Comparison of ENCODE assay signal across 8 cellular contexts in genomic region chr19:34475026-34475974, GRCh38. TPM values are rescaled to one million over a fixed set of nuclear protein-coding genes. Genes with fewer than 3 reads are reported as not detected.
DNase-seq lines count a peak whose midpoint lies in the region; ATAC-seq, FAIRE-seq and TF ChIP-seq lines count a peak whose summit lies in the region.

No MANE protein-coding gene starts in this region.

- no peak overlapping the region for H2BK15ac ChIP-seq in neuronal stem cell (ENCODE audit: low read length)

- peaks cover 0 to 4% (median 1%) of the 10 kb centered on the region in 4 donors for H3K4me1 Mint-ChIP-seq in CD4-positive, CD25-positive, alpha-beta regulatory T cell

- no peaks in the 10 kb centered on the region for H4K20me1 ChIP-seq in K562 (replicated peaks; ENCODE audit: control insufficient read depth, insufficient read depth, low read length)

- no peaks in the 10 kb centered on the region for H3K4me1 ChIP-seq in CD4-positive, CD25-positive, alpha-beta regulatory T cell (ENCODE audit: control insufficient read depth, insufficient read depth, low read length, poor library complexity, severe bottlenecking)
- H3K4me1 ChIP-seq in K562 (replicated peaks in 1 of 2; ENCODE audit: control insufficient read depth in 2 of 2, insufficient read depth in 2 of 2, low read length in 2 of 2) = no peaks in the 10 kb centered on the region; a peak in 1 of 5 replicates
- peaks cover 0 to 2% of the 10 kb centered on the region in 2 donors for H3K4me1 ChIP-seq in neuronal stem cell (ENCODE audit: control insufficient read depth in 2 of 2, insufficient read depth in 1 of 2, low read depth in 1 of 2, low read length in 2 of 2)

- no peak overlapping the region for H3K27ac ChIP-seq in CD4-positive, CD25-positive, alpha-beta regulatory T cell (ENCODE audit: insufficient read depth, low read length, poor library complexity, severe bottlenecking)
- no peak overlapping the region; the same call in 2 of the 3 replicates for H3K27ac ChIP-seq in K562 (ENCODE audit: extremely low read depth, low read depth, low read length)
- no peak overlapping the region for H3K27ac ChIP-seq in neuronal stem cell (replicated peaks; ENCODE audit: low read length)

- peak; percentile 82 for FAIRE-seq in K562 (lab: Jason Lieb, UNC)

- peaks cover 2% of the 10 kb centered on the region for H3K27me3 ChIP-seq in CD4-positive, CD25-positive, alpha-beta regulatory T cell (ENCODE audit: control insufficient read depth, insufficient read depth, low read length)
- H3K27me3 ChIP-seq in K562 (ENCODE audit: control insufficient read depth in 2 of 2, insufficient read depth in 2 of 2, low read length in 2 of 2) (no peaks in the 10 kb centered on the region), neuronal stem cell (ENCODE audit: control insufficient read depth in 3 of 3, insufficient read depth in 3 of 3, low read depth in 1 of 3, low read length in 3 of 3) (no peaks in the 10 kb centered on the region)

- no peak for TF ChIP-seq EP300 in K562 (IDR thresholded peaks at IDR 0.05; ENCODE audit: low read length)

- H3K79me2 ChIP-seq in K562 (ENCODE audit: control insufficient read depth, insufficient read depth, low read length) = no peaks in the 10 kb centered on the region

- no peak overlapping the region for H3K4me3 ChIP-seq in CD4-positive, CD25-positive, alpha-beta regulatory T cell (ENCODE audit: low read depth, low read length)
- H3K4me3 ChIP-seq in K562 = no peak overlapping the region
- no peak overlapping the region for H3K4me3 ChIP-seq in neuronal stem cell (ENCODE audit: low read length in 2 of 2)

- H2BK12ac ChIP-seq in neuronal stem cell (ENCODE audit: low read length) = no peak overlapping the region

- in situ Hi-C loops in K562 (cut with MboI) = no loop called here

- H3K79me1 ChIP-seq in neuronal stem cell (ENCODE audit: low read depth, low read length) = no peaks in the 10 kb centered on the region

- BruUV-seq in K562 (replicated peaks; lab: Mats Ljungman, UMichigan) = no TSS peak

- TF ChIP-seq POLR2A in K562 (conservative IDR thresholded peaks at IDR 0.05) = no peak; the same call in 1 of the 2 replicates

- peaks cover 26% of the 10 kb centered on the region for H3K36me3 ChIP-seq in CD4-positive, CD25-positive, alpha-beta regulatory T cell (ENCODE audit: control insufficient read depth, insufficient read depth, low read length)
- H3K36me3 ChIP-seq in K562 (ENCODE audit: control insufficient read depth, insufficient read depth, low read length) (peaks cover 27% of the 10 kb centered on the region), neuronal stem cell (replicated peaks in 1 of 2; ENCODE audit: control insufficient read depth in 2 of 2, insufficient read depth in 2 of 2, low read length in 2 of 2) (peaks cover 16 to 44% of the 10 kb centered on the region in 2 donors)

- H2BK120ac ChIP-seq in neuronal stem cell (ENCODE audit: low read depth, low read length) = no peak overlapping the region

- DNase-seq in CD4-positive, CD25-positive, alpha-beta regulatory T cell = peak in 1 of 3 donors; percentile 10
- DNase-seq in M059J (ENCODE audit: low read depth) (peak; percentile 90), K562 (ENCODE audit: extremely low read depth in 1 of 4, low spot score in 3 of 4) (peak in 1 of 4 experiments; percentile 24), neuronal stem cell (ENCODE audit: low spot score) (no peak), NCI-H2171 (lab: John Stamatoyannopoulos, UW) (no peak), HK-2 (ENCODE audit: unreplicated experiment) (no peak)

- intact Hi-C loops in K562 (cut with micrococcal nuclease) = no loop called here

- TF ChIP-seq RAD21 in K562 (CRISPR knock-in tag; conservative IDR thresholded peaks at IDR 0.05 in 1 of 2, IDR thresholded peaks at IDR 0.05 in 1 of 2) = no peak

- no peak overlapping the region for H4K8ac ChIP-seq in neuronal stem cell (ENCODE audit: low read depth, low read length)

- peak; percentile 20 to 42 for ATAC-seq in CD4-positive, CD25-positive, alpha-beta regulatory T cell (ENCODE audit: low read depth in 2 of 2)
- no peak; the same call in 2 of the 3 replicates for ATAC-seq in K562
- no peak for ATAC-seq in HG02798 (IDR thresholded peaks at IDR 0.05; ENCODE audit: poor library complexity, unreplicated experiment)
- ATAC-seq in GM19455 (IDR thresholded peaks at IDR 0.05; ENCODE audit: unreplicated experiment) = no peak

- H3K23ac ChIP-seq in neuronal stem cell (ENCODE audit: low read depth, low read length, poor library complexity) = no peak overlapping the region

- H3K9me3 ChIP-seq in CD4-positive, CD25-positive, alpha-beta regulatory T cell (ENCODE audit: control insufficient read depth in 2 of 2, low read length in 2 of 2) = no peaks in the 10 kb centered on the region
- no peaks in the 10 kb centered on the region for H3K9me3 ChIP-seq in K562 (replicated peaks; ENCODE audit: control insufficient read depth, insufficient read depth, low read depth, low read length)
- H3K9me3 ChIP-seq in neuronal stem cell (replicated peaks in 1 of 2; ENCODE audit: control insufficient read depth in 2 of 2, insufficient read depth in 1 of 2, low read depth in 1 of 2, low read length in 2 of 2) = peaks cover 3 to 4% of the 10 kb centered on the region in 2 donors

- WGBS in K562 (ENCODE audit: insufficient coverage, low coverage, missing lambda C conversion rate) = 26% methylated on average over 9 of the region's 9 CpGs
- no CpG with 5 or more reads among the region's 9 CpGs for WGBS in neuronal stem cell (ENCODE audit: extremely low coverage in 2 of 2, insufficient read length in 2 of 2, insufficient replicate concordance in 1 of 2), 2 donors

- peak overlapping the region in 1 of 3 donors; percentile 71 for H3K27ac Mint-ChIP-seq in CD4-positive, CD25-positive, alpha-beta regulatory T cell

- H2AK5ac ChIP-seq in neuronal stem cell (ENCODE audit: low read depth, low read length) = no peak overlapping the region

- H2AFZ ChIP-seq in K562 (ENCODE audit: low read depth, low read length) = no peak overlapping the region
- H2AFZ ChIP-seq in neuronal stem cell (ENCODE audit: low read length) = no peak overlapping the region

- no peak for TF ChIP-seq CTCF in K562 (IDR thresholded peaks at IDR 0.05 in 2 of 3, conservative IDR thresholded peaks at IDR 0.05 in 1 of 3; ENCODE audit: insufficient read depth in 2 of 3, low read depth in 1 of 3, low read length in 3 of 3)

- H3K4me2 ChIP-seq in K562 (ENCODE audit: insufficient read depth, low read length) = no peak overlapping the region
- H3K4me2 ChIP-seq in neuronal stem cell (ENCODE audit: insufficient read depth, low read length, poor library complexity, severe bottlenecking) = no peak overlapping the region

- H3K9ac ChIP-seq in K562 (ENCODE audit: insufficient read depth in 1 of 2, low read depth in 2 of 2, low read length in 2 of 2) = no peak overlapping the region
- H3K9ac ChIP-seq in neuronal stem cell (ENCODE audit: low read depth, low read length, poor library complexity) = no peak overlapping the region

- H3K36me3 Mint-ChIP-seq in CD4-positive, CD25-positive, alpha-beta regulatory T cell = peaks cover 24% of the 10 kb centered on the region

- H4K91ac ChIP-seq in neuronal stem cell (ENCODE audit: low read depth, low read length, poor library complexity) = no peak overlapping the region

- H3K9me1 ChIP-seq in K562 (ENCODE audit: control insufficient read depth, insufficient read depth, low read length) = no peaks in the 10 kb centered on the region

- no peaks in the 10 kb centered on the region for H3K9me3 Mint-ChIP-seq in CD4-positive, CD25-positive, alpha-beta regulatory T cell

- no peak overlapping the region for H3K4ac ChIP-seq in neuronal stem cell (ENCODE audit: low read length)

- H3K4me3 Mint-ChIP-seq in CD4-positive, CD25-positive, alpha-beta regulatory T cell = no peak overlapping the region

- POLR2A ChIA-PET in K562 (lab: Yijun Ruan, JAX) = interaction anchor here (0.8 to 1.6 kb wide), 7 partner anchors 10 to 60 kb away, joined by 3 to 9 read pairs (median 3); no protein-coding TSS in a partner anchor

- peaks cover 10% of the 10 kb centered on the region for H3K27me3 Mint-ChIP-seq in CD4-positive, CD25-positive, alpha-beta regulatory T cell

- H3K14ac ChIP-seq in neuronal stem cell (ENCODE audit: low read length) = peak overlapping the region; percentile 15

- H2BK5ac ChIP-seq in neuronal stem cell (ENCODE audit: low read length) = no peak overlapping the region

- CTCF ChIA-PET in K562 (lab: Yijun Ruan, JAX; ENCODE audit: low intra/inter-chr PET ratio) = no interaction called here

- no peak overlapping the region for H3K18ac ChIP-seq in neuronal stem cell (ENCODE audit: low read length)

RNA-seq across cellular contexts. Expression of gene WTIP, which starts 6.3 kb away (rescaled TPM):
- 0.27 TPM for total RNA-seq in CD4-positive, CD25-positive, alpha-beta regulatory T cell
- not detected for polyA plus RNA-seq in CD4-positive, CD25-positive, alpha-beta regulatory T cell
- 10.1 and 15.3 TPM in 2 replicates for total RNA-seq in M059J (2014; rRNA removed; shearing (Covaris generic))
- total RNA-seq in K562 (2011; cell fraction: chromatin; rRNA removed; ENCODE audit: low replicate concordance) = 0.99 and 1.6 TPM in 2 replicates
- 0.50 and 0.53 TPM in 2 replicates for total RNA-seq in K562 (2011; cell fraction: nucleolus; rRNA removed)
- 0.51 and 0.84 TPM in 2 replicates for total RNA-seq in K562 (2011; cell fraction: nucleoplasm; rRNA removed)
- total RNA-seq in K562 (2014; rRNA removed) (0.14 and 0.16 TPM in 2 replicates), K562 (2014; rRNA removed; fragmentation: Illumina TruSeq; extraction: Trizol) (0.07 TPM in 1 of 2 replicates, not detected in the other), K562 (2015; rRNA removed; fragmentation: Illumina TruSeq; extraction: Trizol) (0.49 and 0.51 TPM in 2 replicates), K562 (2021) (0.31 and 0.53 TPM in 2 replicates)
- polyA plus RNA-seq in K562 (2011; rRNA removed) (0.38 and 0.81 TPM in 2 replicates), K562 (2014; fragmentation: Illumina TruSeq; extraction: Trizol) (0.16 and 0.28 TPM in 2 replicates), K562 (2014; fragmentation: Nextera tagmentation; extraction: Ambion mirVana) (under 1 TPM in 1 of 2 experiments, not detected in 1; under 0.01 TPM), K562 (2014; rRNA removed) (0.11 and 0.54 TPM in 2 replicates)
- 0.79 and 0.86 TPM in 2 replicates for polyA plus RNA-seq in K562 (2011; cell fraction: cytosol; rRNA removed)
- 0.80 and 0.97 TPM in 2 replicates for polyA plus RNA-seq in K562 (2011; cell fraction: nucleus; rRNA removed)
- polyA plus RNA-seq in K562 (2012) = 0.22 and 0.35 TPM in 2 replicates
- 0.54 and 1.8 TPM in 2 replicates for polyA minus RNA-seq in K562 (2011; rRNA and poly(A)+ RNA removed)
- polyA minus RNA-seq in K562 (2011; cell fraction: cytosol; rRNA and poly(A)+ RNA removed) = 1.8 TPM in 1 of 2 replicates, not detected in the other
- polyA minus RNA-seq in K562 (2011; cell fraction: nucleus; rRNA and poly(A)+ RNA removed) = 0.13 and 0.22 TPM in 2 replicates
- 12.5 TPM for polyA plus RNA-seq in neuronal stem cell (2013, experiment 1 of 2)
- 10.5 TPM for polyA plus RNA-seq in neuronal stem cell (2013, experiment 2 of 2)

RNA-seq across cellular contexts. Expression of gene UBA2, which starts 47.1 kb away (rescaled TPM):
- 70.3 TPM for total RNA-seq in CD4-positive, CD25-positive, alpha-beta regulatory T cell
- polyA plus RNA-seq in CD4-positive, CD25-positive, alpha-beta regulatory T cell = 10 to 100 TPM; 72.1 to 93.0 (median 82.7) TPM
- 138 and 188 TPM in 2 replicates for total RNA-seq in M059J (2014; rRNA removed; shearing (Covaris generic))
- 209 and 222 TPM in 2 replicates for total RNA-seq in K562 (2011; cell fraction: chromatin; rRNA removed; ENCODE audit: low replicate concordance)
- total RNA-seq in K562 (2011; cell fraction: nucleolus; rRNA removed) = 59.7 and 66.9 TPM in 2 replicates
- total RNA-seq in K562 (2011; cell fraction: nucleoplasm; rRNA removed) = 107 and 129 TPM in 2 replicates
- total RNA-seq in K562 (2014; rRNA removed) (249 and 271 TPM in 2 replicates), K562 (2014; rRNA removed; fragmentation: Illumina TruSeq; extraction: Trizol) (297 and 375 TPM in 2 replicates), K562 (2015; rRNA removed; fragmentation: Illumina TruSeq; extraction: Trizol) (264 and 274 TPM in 2 replicates), K562 (2021) (196 and 199 TPM in 2 replicates)
- polyA plus RNA-seq in K562 (2011; rRNA removed) (345 and 444 TPM in 2 replicates), K562 (2014; fragmentation: Illumina TruSeq; extraction: Trizol) (230 and 254 TPM in 2 replicates), K562 (2014; fragmentation: Nextera tagmentation; extraction: Ambion mirVana) (10 to 100 TPM; 80.0 to 89.7 TPM), K562 (2014; rRNA removed) (266 and 283 TPM in 2 replicates)
- polyA plus RNA-seq in K562 (2011; cell fraction: cytosol; rRNA removed) = 156 and 219 TPM in 2 replicates
- polyA plus RNA-seq in K562 (2011; cell fraction: nucleus; rRNA removed) = 102 and 133 TPM in 2 replicates
- 188 and 336 TPM in 2 replicates for polyA plus RNA-seq in K562 (2012)
- 560 and 566 TPM in 2 replicates for polyA minus RNA-seq in K562 (2011; rRNA and poly(A)+ RNA removed)
- 238 and 297 TPM in 2 replicates for polyA minus RNA-seq in K562 (2011; cell fraction: cytosol; rRNA and poly(A)+ RNA removed)
- 43.4 and 84.3 TPM in 2 replicates for polyA minus RNA-seq in K562 (2011; cell fraction: nucleus; rRNA and poly(A)+ RNA removed)
- polyA plus RNA-seq in neuronal stem cell (2013, experiment 1 of 2) = 226 TPM
- 239 TPM for polyA plus RNA-seq in neuronal stem cell (2013, experiment 2 of 2)

Comparison
In these comparisons a context has a peak if more than half of its experiments do, and no peak if none do; other contexts are left out.
1. ATAC-seq: peak in CD4-positive, CD25-positive, alpha-beta regulatory T cell (2 of 2); none in K562 (single experiment), HG02798 (single experiment) and GM19455 (single experiment).